Comparison of ENCODE assay signal across 18 cellular contexts in the genomic region with DNA sequence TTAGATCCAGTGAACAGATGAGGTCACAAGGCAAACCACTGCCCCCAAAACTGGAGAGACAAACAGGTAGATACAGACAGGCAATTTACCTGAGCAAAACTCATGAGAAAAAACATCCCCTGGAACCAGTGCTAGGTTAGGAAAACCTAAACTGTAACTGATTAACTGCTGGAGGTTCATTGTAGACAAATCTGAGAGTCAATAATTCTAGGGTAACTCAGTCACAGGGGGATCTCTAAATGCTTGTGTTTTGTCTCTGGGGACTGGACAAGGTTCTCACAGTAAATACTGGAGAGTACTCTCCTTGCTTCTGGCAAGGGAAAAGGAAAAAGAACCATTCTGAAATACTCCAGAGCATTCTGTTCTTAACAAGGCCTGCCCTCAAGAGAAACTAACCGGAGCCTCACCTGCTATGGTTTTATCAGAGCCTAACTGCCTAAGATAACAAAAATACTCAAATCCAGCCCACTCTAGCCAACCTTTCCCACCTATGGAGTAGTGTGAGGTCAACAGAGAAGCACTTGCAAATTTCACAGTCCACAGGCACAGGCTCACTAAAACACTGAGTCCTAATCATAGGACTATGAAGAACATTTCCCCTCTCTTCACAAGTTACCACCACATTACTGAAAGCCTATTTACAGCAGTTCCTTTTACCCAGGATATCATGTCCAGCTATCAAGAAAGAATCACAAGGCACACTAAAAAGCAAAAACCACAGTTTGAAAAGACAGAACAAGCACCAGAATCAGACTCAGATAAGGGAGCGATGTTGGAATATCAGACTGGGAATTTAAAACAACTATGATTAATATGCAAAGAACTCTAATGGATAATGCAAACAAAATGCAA.
DNase-seq lines count a peak whose midpoint lies in the region; ATAC-seq, FAIRE-seq and TF ChIP-seq lines count a peak whose summit lies in the region.
"Had no signal": no experiment of that assay in that cellular context is flagged by ENCODE, and none has a peak within 500 bp of the region (broad histone marks: within the 10 kb centered on the region; RNA-seq: fewer than 3 reads in every experiment).

No MANE protein-coding gene starts in this region.

- TF ChIP-seq CTCF in astrocyte (IDR thresholded peaks at IDR 0.05; ENCODE audit: insufficient read depth, low read depth, low read length) = no peak
- TF ChIP-seq CTCF in pancreas (IDR thresholded peaks at IDR 0.05) = no peak

- peak overlapping the region; percentile 72 for H3K27ac Mint-ChIP-seq in activated T-cell treated with anti-CD3 and anti-CD28 coated beads, Interleukin-2, amount 50 U/mL, for 72 hours
- H3K27ac Mint-ChIP-seq in astrocyte (ENCODE audit: unreplicated experiment) = no peak overlapping the region
- no peak overlapping the region for H3K27ac Mint-ChIP-seq in stimulated activated effector memory CD8-positive, alpha-beta T cell treated with anti-CD3 and anti-CD28 coated beads, Interleukin-12 subunit alpha, Interleukin-12 subunit beta, amount 100 ng/mL, for 72 hours
- H3K27ac Mint-ChIP-seq: T-helper 1 cell treated with Interleukin-12 subunit alpha and Interleukin-12 subunit beta and Interleukin-4 antibody, amounts not matched to agents 30 μg/mL and 1 μg/mL, for 36 hours had no signal

- no peak overlapping the region for H3K9ac ChIP-seq in astrocyte (ENCODE audit: low read length)

- H3K4me3 ChIP-seq in astrocyte (ENCODE audit: insufficient read depth, low read depth, low read length) (no peak overlapping the region), pancreas (no peak overlapping the region)
- H3K4me3 ChIP-seq: mucosa of descending colon, thoracic aorta had no signal

- no peaks in the 10 kb centered on the region for H3K27me3 Mint-ChIP-seq in activated T-cell treated with anti-CD3 and anti-CD28 coated beads, Interleukin-2, amount 50 U/mL, for 72 hours (ENCODE audit: low read depth)
- H3K27me3 Mint-ChIP-seq in astrocyte (ENCODE audit: low read depth, unreplicated experiment) = no peaks in the 10 kb centered on the region

- no peak for ATAC-seq in activated T-cell treated with anti-CD3 and anti-CD28 coated beads, Interleukin-2, amount 50 U/mL, for 72 hours (replicated peaks in 1 of 2)
- ATAC-seq in HG03108 (IDR thresholded peaks at IDR 0.05; ENCODE audit: unreplicated experiment) (peak; percentile 54), pancreas (peak; percentile 48 to 80 (median 71)), HG03095 (IDR thresholded peaks at IDR 0.05; ENCODE audit: unreplicated experiment) (no peak)
- ATAC-seq in stimulated activated effector memory CD8-positive, alpha-beta T cell treated with anti-CD3 and anti-CD28 coated beads, Interleukin-12 subunit alpha, Interleukin-12 subunit beta, amount 100 ng/mL, for 72 hours = no peak
- ATAC-seq: mucosa of descending colon had no signal

- H3K4me2 ChIP-seq in astrocyte (ENCODE audit: low read length) = no peak overlapping the region

- no peak for DNase-seq in activated T-cell treated with anti-CD3 and anti-CD28 coated beads, Interleukin-2, amount 50 U/mL, for 72 hours
- DNase-seq in activated T-cell treated with anti-CD3 and anti-CD28 coated beads, Interleukin-2, amount 50 U/mL, for 1 hour = no peak
- DNase-seq in astrocyte (ENCODE audit: low read depth) (no peak), pancreas (no peak), iPS-NIHi7 (ENCODE audit: extremely low spot score) (no peak)
- DNase-seq in stimulated activated effector memory CD8-positive, alpha-beta T cell treated with anti-CD3 and anti-CD28 coated beads, Interleukin-12 subunit alpha, Interleukin-12 subunit beta, amount 100 ng/mL, for 72 hours (ENCODE audit: low spot score in 2 of 2) = no peak
- DNase-seq: activated CD4-positive, alpha-beta T cell treated with anti-CD3 and anti-CD28 coated beads, Interleukin-2, amount 50 U/mL, for 48 hours; activated effector memory CD4-positive, alpha-beta T cell treated with Interleukin-2 at 50 U/mL for 16 hours; kidney; mucosa of descending colon; NCI-H510A; posterior cingulate gyrus; stimulated activated CD4-positive, alpha-beta T cell treated with anti-CD3 and anti-CD28 coated beads, Interleukin-15, amount 100 ng/mL, for 24 hours had no signal

- intact Hi-C loops in pancreas (cut with DNase I) = no loop called here

- H3K27ac ChIP-seq in astrocyte (ENCODE audit: low read depth, low read length) = no peak overlapping the region
- H3K27ac ChIP-seq in pancreas = peak overlapping the region in 1 of 4 donors; percentile 4
- H3K27ac ChIP-seq: thoracic aorta had no signal

- no peaks in the 10 kb centered on the region for H4K20me1 ChIP-seq in astrocyte (ENCODE audit: insufficient read depth, low read length)

- no peaks in the 10 kb centered on the region for H3K27me3 ChIP-seq in astrocyte (ENCODE audit: insufficient read depth, low read length)
- H3K27me3 ChIP-seq in pancreas = no peaks in the 10 kb centered on the region

- H3K4me1 Mint-ChIP-seq in activated T-cell treated with anti-CD3 and anti-CD28 coated beads, Interleukin-2, amount 50 U/mL, for 72 hours (ENCODE audit: low read depth) = peaks cover 47% of the 10 kb centered on the region
- peaks cover 23% of the 10 kb centered on the region for H3K4me1 Mint-ChIP-seq in astrocyte (ENCODE audit: low read depth, unreplicated experiment)
- no peaks in the 10 kb centered on the region for H3K4me1 Mint-ChIP-seq in stimulated activated effector memory CD8-positive, alpha-beta T cell treated with anti-CD3 and anti-CD28 coated beads, Interleukin-12 subunit alpha, Interleukin-12 subunit beta, amount 100 ng/mL, for 72 hours

- H3K36me3 Mint-ChIP-seq in activated T-cell treated with anti-CD3 and anti-CD28 coated beads, Interleukin-2, amount 50 U/mL, for 72 hours (ENCODE audit: insufficient read depth in 2 of 2) = no peaks in the 10 kb centered on the region
- peaks cover 6% of the 10 kb centered on the region for H3K36me3 Mint-ChIP-seq in astrocyte (ENCODE audit: low read depth, unreplicated experiment)
- no peaks in the 10 kb centered on the region for H3K36me3 Mint-ChIP-seq in stimulated activated effector memory CD8-positive, alpha-beta T cell treated with anti-CD3 and anti-CD28 coated beads, Interleukin-12 subunit alpha, Interleukin-12 subunit beta, amount 100 ng/mL, for 72 hours

- H3K4me3 Mint-ChIP-seq in activated T-cell treated with anti-CD3 and anti-CD28 coated beads, Interleukin-2, amount 50 U/mL, for 72 hours = peak overlapping the region in 1 of 2 donors; percentile 10
- peak overlapping the region; percentile 28 for H3K4me3 Mint-ChIP-seq in astrocyte (ENCODE audit: unreplicated experiment)
- H3K4me3 Mint-ChIP-seq in stimulated activated effector memory CD8-positive, alpha-beta T cell treated with anti-CD3 and anti-CD28 coated beads, Interleukin-12 subunit alpha, Interleukin-12 subunit beta, amount 100 ng/mL, for 72 hours = no peak overlapping the region
- H3K4me3 Mint-ChIP-seq: brain; T-helper 1 cell treated with Interleukin-12 subunit alpha and Interleukin-12 subunit beta and Interleukin-4 antibody, amounts not matched to agents 30 μg/mL and 1 μg/mL, for 36 hours had no signal

- H3K36me3 ChIP-seq in astrocyte (ENCODE audit: insufficient read depth, low read length) = no peaks in the 10 kb centered on the region
- H3K36me3 ChIP-seq in pancreas = no peaks in the 10 kb centered on the region
- H3K36me3 ChIP-seq: thoracic aorta had no signal

- H3K9me3 ChIP-seq in astrocyte (ENCODE audit: insufficient read depth, low read depth, low read length) (no peaks in the 10 kb centered on the region), pancreas (no peaks in the 10 kb centered on the region)
- H3K9me3 ChIP-seq: mucosa of descending colon, thoracic aorta had no signal

- no peaks in the 10 kb centered on the region for H3K79me2 ChIP-seq in astrocyte (ENCODE audit: insufficient read depth, low read length)

- H3K4me1 ChIP-seq in astrocyte (ENCODE audit: insufficient read depth, low read length) (no peaks in the 10 kb centered on the region), pancreas (peaks cover 0 to 22% (median 13%) of the 10 kb centered on the region in 3 donors)

- 37 to 43% methylated on average over 2 of the region's 2 CpGs for WGBS in pancreas, 2 donors

- FAIRE-seq in astrocyte (lab: Jason Lieb, UNC) = no peak
- no peak for FAIRE-seq in pancreas (lab: Jason Lieb, UNC)

- no peaks in the 10 kb centered on the region for H3K9me3 Mint-ChIP-seq in activated T-cell treated with anti-CD3 and anti-CD28 coated beads, Interleukin-2, amount 50 U/mL, for 72 hours
- no peaks in the 10 kb centered on the region for H3K9me3 Mint-ChIP-seq in astrocyte (ENCODE audit: unreplicated experiment)
- no peaks in the 10 kb centered on the region for H3K9me3 Mint-ChIP-seq in stimulated activated effector memory CD8-positive, alpha-beta T cell treated with anti-CD3 and anti-CD28 coated beads, Interleukin-12 subunit alpha, Interleukin-12 subunit beta, amount 100 ng/mL, for 72 hours

- no peak overlapping the region for H2AFZ ChIP-seq in astrocyte (ENCODE audit: low read depth, low read length)

Comparison
In these comparisons a context has a peak if more than half of its experiments do, and no peak if none do; other contexts are left out.
1. ATAC-seq: peak in HG03108 (single experiment) and pancreas (4 of 4); none in activated T-cell treated with anti-CD3 and anti-CD28 coated beads, Interleukin-2, amount 50 U/mL, for 72 hours (0 of 2), HG03095 (single experiment) and stimulated activated effector memory CD8-positive, alpha-beta T cell treated with anti-CD3 and anti-CD28 coated beads, Interleukin-12 subunit alpha, Interleukin-12 subunit beta, amount 100 ng/mL, for 72 hours (single experiment).